Comparison of ENCODE assay signal across 2 cellular contexts in genomic region chr19:18032102-18032501, GRCh38. TPM values are rescaled to one million over a fixed set of nuclear protein-coding genes. Genes with fewer than 3 reads are reported as not detected.
"Had no signal": no experiment of that assay in that cellular context is flagged by ENCODE, and none has a peak within 500 bp of the region (broad histone marks: within the 10 kb centered on the region; RNA-seq: fewer than 3 reads in every experiment).

No MANE protein-coding gene starts in this region.

RNA-seq across cellular contexts. Expression of gene IL12RB1, which starts 54.6 kb away (rescaled TPM):
- total RNA-seq: IMR-90, PC-3 had no signal
- polyA plus RNA-seq: IMR-90 had no signal
